ENCODE assay signal across 17 cellular contexts in the genomic region with DNA sequence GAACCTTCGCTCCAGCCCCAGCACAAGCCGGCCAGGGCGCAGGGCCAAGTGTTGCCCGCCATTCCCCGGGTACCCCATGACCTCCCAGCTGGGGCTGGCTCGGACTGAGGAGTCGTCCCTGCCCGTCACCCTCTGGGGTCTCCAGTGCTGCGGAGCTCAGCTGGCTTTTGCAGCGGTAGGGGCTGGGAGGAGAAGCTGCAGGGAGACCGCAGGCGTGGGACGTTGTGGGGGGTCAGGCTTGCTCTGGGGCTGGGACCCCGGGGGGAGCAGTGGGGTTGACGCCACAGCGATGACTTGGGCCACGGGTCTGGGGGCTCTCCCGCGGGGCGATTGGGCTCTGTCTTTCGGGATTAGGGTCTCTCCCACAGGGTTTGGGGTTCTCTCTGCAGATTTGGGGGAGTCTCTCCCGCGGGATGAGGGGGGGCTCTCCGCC. TPM values are rescaled to one million over a fixed set of nuclear protein-coding genes. Genes with fewer than 3 reads are reported as not detected.
DNase-seq lines count a peak whose midpoint lies in the region; ATAC-seq and TF ChIP-seq lines count a peak whose summit lies in the region.
"Had no signal": no experiment of that assay in that cellular context is flagged by ENCODE, and none has a peak within 500 bp of the region (broad histone marks: within the 10 kb centered on the region; RNA-seq: fewer than 3 reads in every experiment).

No MANE protein-coding gene starts in this region.

- no peak overlapping the region for H3K9ac ChIP-seq in colonic mucosa (ENCODE audit: low read depth in 2 of 2, low read length in 2 of 2)

- peaks cover 60% of the 10 kb centered on the region for H3K27me3 Mint-ChIP-seq in stimulated activated naive CD8-positive, alpha-beta T cell treated with anti-CD3 and anti-CD28 coated beads, Interleukin-15, amount 100 ng/mL, for 72 hours

- H3K4me3 ChIP-seq in colonic mucosa: peak overlapping the region; percentile 33

- peaks cover 33% of the 10 kb centered on the region for H3K27me3 ChIP-seq in colonic mucosa

- no peaks in the 10 kb centered on the region for H3K9me3 ChIP-seq in colonic mucosa
- H3K9me3 ChIP-seq: gastrocnemius medialis, spleen, tibial artery had no signal

- TF ChIP-seq CTCF in colonic mucosa (IDR thresholded peaks at IDR 0.05): no peak

- no peaks in the 10 kb centered on the region for H3K9me3 Mint-ChIP-seq in stimulated activated naive CD8-positive, alpha-beta T cell treated with anti-CD3 and anti-CD28 coated beads, Interleukin-15, amount 100 ng/mL, for 72 hours
- H3K9me3 Mint-ChIP-seq: activated CD4-positive, alpha-beta memory T cell treated with anti-CD3 and anti-CD28 coated beads for 36 hours; activated T-helper 2 cell treated with anti-CD3 and anti-CD28 coated beads, Interferon-gamma antibody, Interleukin-2, Interleukin-4, amounts not matched to agents 10 μg/mL and 5 μg/mL and 100 μg/mL, durations not matched to agents 14 hours and 24 hours and 36 hours had no signal

- no peak overlapping the region for H3K27ac ChIP-seq in colonic mucosa
- H3K27ac ChIP-seq: gastrocnemius medialis, spleen, tibial artery had no signal

- peak; percentile 21 for ATAC-seq in stimulated activated naive CD8-positive, alpha-beta T cell treated with anti-CD3 and anti-CD28 coated beads, Interleukin-15, amount 100 ng/mL, for 72 hours
- ATAC-seq in stimulated activated naive CD8-positive, alpha-beta T cell treated with anti-CD3 and anti-CD28 coated beads, Interleukin-15, Interleukin-2, amounts not matched to agents 100 U/mL and 50 U/mL, for 24 hours: no peak
- no peak for ATAC-seq in GM18909 (IDR thresholded peaks at IDR 0.05; ENCODE audit: poor library complexity, unreplicated experiment)
- no peak for ATAC-seq in HG03439 (IDR thresholded peaks at IDR 0.05; ENCODE audit: unreplicated experiment)
- ATAC-seq: gastrocnemius medialis, HepG2 had no signal

- intact Hi-C loops in colonic mucosa (cut with DNase I): no loop called here

- H3K36me3 ChIP-seq in colonic mucosa: no peaks in the 10 kb centered on the region
- H3K36me3 ChIP-seq: gastrocnemius medialis, spleen, tibial artery had no signal

- peaks cover 8% of the 10 kb centered on the region for H3K4me1 Mint-ChIP-seq in stimulated activated naive CD8-positive, alpha-beta T cell treated with anti-CD3 and anti-CD28 coated beads, Interleukin-15, amount 100 ng/mL, for 72 hours

- peak overlapping the region in 1 of 2 donors; percentile 9 for H3K4me3 Mint-ChIP-seq in stimulated activated naive CD8-positive, alpha-beta T cell treated with anti-CD3 and anti-CD28 coated beads, Interleukin-15, amount 100 ng/mL, for 72 hours

- H3K27ac Mint-ChIP-seq in stimulated activated naive CD8-positive, alpha-beta T cell treated with anti-CD3 and anti-CD28 coated beads, Interleukin-15, amount 100 ng/mL, for 72 hours: no peak overlapping the region
- H3K27ac Mint-ChIP-seq: activated CD4-positive, alpha-beta memory T cell treated with anti-CD3 and anti-CD28 coated beads for 36 hours; activated T-helper 2 cell treated with anti-CD3 and anti-CD28 coated beads, Interferon-gamma antibody, Interleukin-2, Interleukin-4, amounts not matched to agents 10 μg/mL and 5 μg/mL and 100 μg/mL, durations not matched to agents 14 hours and 24 hours and 36 hours had no signal

- DNase-seq in stimulated activated naive CD8-positive, alpha-beta T cell treated with anti-CD3 and anti-CD28 coated beads, Interleukin-15, amount 100 ng/mL, for 72 hours: no peak
- no peak for DNase-seq in stimulated activated naive CD8-positive, alpha-beta T cell treated with anti-CD3 and anti-CD28 coated beads, Interleukin-15, Interleukin-2, amounts not matched to agents 100 U/mL and 50 U/mL, for 24 hours
- DNase-seq in colonic mucosa (no peak), islet precursor cell (peak; percentile 51), NAMALWA (ENCODE audit: low spot score) (no peak), NCI-H128 (lab: John Stamatoyannopoulos, UW; ENCODE audit: unreplicated experiment) (no peak)
- DNase-seq: effector CD4-positive, alpha-beta T cell; gastrocnemius medialis; nucleus accumbens; SHP77 treated with DMSO at 0.1 percent for 48 hours; spleen; tibial artery had no signal

- H3K4me1 ChIP-seq in colonic mucosa: peaks cover 5% of the 10 kb centered on the region

RNA-seq across cellular contexts. Expression of a gene that starts 0.4 kb away (rescaled TPM):
- 1 to 10 TPM; 3.2 to 3.5 TPM for total RNA-seq in colonic mucosa
- total RNA-seq: gastrocnemius medialis, HepG2, spleen had no signal
